17 cellular contexts compared by ENCODE assay signal in the genomic region with DNA sequence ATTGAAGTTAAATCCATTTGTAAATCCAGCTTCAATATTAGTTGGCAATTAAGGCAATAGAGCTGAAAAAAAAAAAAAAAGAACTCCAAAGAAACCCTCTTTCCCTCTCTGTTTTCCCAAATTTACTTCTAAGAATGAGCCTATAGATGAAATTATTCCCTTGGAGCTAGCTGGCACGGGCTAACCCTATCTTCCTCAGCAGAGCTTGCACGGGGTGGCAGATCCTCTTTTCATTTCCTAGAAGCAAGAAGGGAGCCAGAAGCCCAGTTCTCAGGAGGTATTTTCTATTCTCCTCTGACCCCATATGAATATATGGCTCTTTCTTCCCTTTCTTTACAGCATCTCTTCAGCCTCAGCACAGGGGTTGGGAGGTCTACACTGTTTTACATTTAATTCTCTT.
"Had no signal": no experiment of that assay in that cellular context is flagged by ENCODE, and none has a peak within 500 bp of the region (broad histone marks: within the 10 kb centered on the region; RNA-seq: fewer than 3 reads in every experiment).

No MANE protein-coding gene starts in this region.

- ATAC-seq: activated CD8-positive, alpha-beta T cell treated with anti-CD3 and anti-CD28 coated beads, Interleukin-2, amount 10 ng/mL, durations not matched to agents 7 days and 5 days; body of pancreas; gastroesophageal sphincter; heart left ventricle; left lobe of liver; stimulated activated naive B cell treated with anti-CD40 and anti-IgM and Interleukin-4, amounts not matched to agents 10 μg/mL and 1 μg/mL and 100 μg/mL, for 72 hours had no signal

- DNase-seq: activated CD4-positive, alpha-beta T cell treated with anti-CD3 and anti-CD28 coated beads, Interleukin-2, amount 10 ng/mL, durations not matched to agents 7 days and 5 days; activated CD8-positive, alpha-beta T cell treated with anti-CD3 and anti-CD28 coated beads, Interleukin-2, amount 10 ng/mL, durations not matched to agents 7 days and 5 days; activated naive CD4-positive, alpha-beta T cell treated with Interleukin-2 at 50 U/mL for 16 hours; activated naive CD8-positive, alpha-beta T cell treated with anti-CD3 and anti-CD28 coated beads, Interleukin-2, amount 10 ng/mL, durations not matched to agents 7 days and 5 days; activated T-cell treated with anti-CD3 and anti-CD28 coated beads, Interleukin-2, amount 50 U/mL, for 24 hours; amygdala; body of pancreas; heart left ventricle; kidney; midbrain; occipital lobe; posterior cingulate gyrus; retina; stimulated activated naive B cell treated with anti-CD40 and anti-IgM and Interleukin-4, amounts not matched to agents 10 μg/mL and 1 μg/mL and 100 μg/mL, for 72 hours; T1000 had no signal
